Comparison of ENCODE assay signal across 8 cellular contexts in genomic region chr19:14476663-14477401, GRCh38. TPM values are rescaled to one million over a fixed set of nuclear protein-coding genes. Genes with fewer than 3 reads are reported as not detected.
DNase-seq lines count a peak whose midpoint lies in the region; ATAC-seq, FAIRE-seq and TF ChIP-seq lines count a peak whose summit lies in the region.

No MANE protein-coding gene starts in this region.

- CTCF ChIA-PET in A549 (lab: Yijun Ruan, JAX) = interaction anchor here (1.2 to 1.6 kb wide), 2 partner anchors 10 to 62 kb away, joined by 4 read pairs; no protein-coding TSS in a partner anchor

- no peak overlapping the region for H3K4me3 ChIP-seq in A549

- 55% methylated on average over 21 of the region's 26 CpGs for WGBS in A549 (ENCODE audit: missing lambda C conversion rate)

- TF ChIP-seq POLR2A in A549 (IDR thresholded peaks at IDR 0.05; ENCODE audit: low read length) = no peak

- peak overlapping the region; percentile 40 to 84; a peak in 4 of 6 replicates for H3K27ac ChIP-seq in A549

- in situ Hi-C loops in GM13977 (cut with MboI; ENCODE audit: low pct_unique_long_range_greater_than_20kb, low sequenced_read_pairs, unreplicated experiment) = no loop called here

- no peak for TF ChIP-seq EP300 in A549 (IDR thresholded peaks at IDR 0.05)

- no peaks in the 10 kb centered on the region for H3K9me3 ChIP-seq in A549

- H3K4me1 ChIP-seq in A549 = peaks cover 34% of the 10 kb centered on the region

- no peak overlapping the region for H3K4me3 Mint-ChIP-seq in stimulated activated naive CD8-positive, alpha-beta T cell treated with anti-CD3 and anti-CD28 coated beads, Interleukin-15, Interleukin-2, amounts not matched to agents 100 ng/mL and 50 ng/mL, for 24 hours

- H3K9me3 Mint-ChIP-seq in stimulated activated naive CD8-positive, alpha-beta T cell treated with anti-CD3 and anti-CD28 coated beads, Interleukin-15, Interleukin-2, amounts not matched to agents 100 ng/mL and 50 ng/mL, for 24 hours = no peaks in the 10 kb centered on the region

- H3K4me2 ChIP-seq in A549 = peak overlapping the region; percentile 61

- POLR2A ChIA-PET in A549 (lab: Yijun Ruan, JAX) = interaction anchor here (0.8 kb wide), 1 partner anchor 66 kb away, joined by 3 read pairs; no protein-coding TSS in a partner anchor

- peaks cover 14% of the 10 kb centered on the region for H3K27me3 Mint-ChIP-seq in stimulated activated naive CD8-positive, alpha-beta T cell treated with anti-CD3 and anti-CD28 coated beads, Interleukin-15, Interleukin-2, amounts not matched to agents 100 ng/mL and 50 ng/mL, for 24 hours

- no peak for FAIRE-seq in A549 (lab: Jason Lieb, UNC)

- DNase-seq in A549 (ENCODE audit: low read depth in 1 of 2, low spot score in 1 of 2) = peak; percentile 65 to 73
- peak; percentile 13 for DNase-seq in GM13977 (ENCODE audit: low spot score)
- peak; percentile 40 for DNase-seq in SK-N-DZ (ENCODE audit: low spot score)
- DNase-seq in fibroblast of peridontal ligament (ENCODE audit: extremely low read depth) = peak; percentile 57
- DNase-seq in NCI-H128 (lab: John Stamatoyannopoulos, UW; ENCODE audit: unreplicated experiment) = no peak

- peaks cover 33% of the 10 kb centered on the region for H3K4me1 Mint-ChIP-seq in stimulated activated naive CD8-positive, alpha-beta T cell treated with anti-CD3 and anti-CD28 coated beads, Interleukin-15, Interleukin-2, amounts not matched to agents 100 ng/mL and 50 ng/mL, for 24 hours (ENCODE audit: low read depth)

- H3K27ac Mint-ChIP-seq in stimulated activated naive CD8-positive, alpha-beta T cell treated with anti-CD3 and anti-CD28 coated beads, Interleukin-15, Interleukin-2, amounts not matched to agents 100 ng/mL and 50 ng/mL, for 24 hours = peak overlapping the region; percentile 43

- ATAC-seq in A549 = peak; percentile 47 to 58; a peak in 5 of 6 replicates
- no peak for ATAC-seq in GM19351 (IDR thresholded peaks at IDR 0.05; ENCODE audit: unreplicated experiment)
- no peak for ATAC-seq in HG02870 (IDR thresholded peaks at IDR 0.05; ENCODE audit: unreplicated experiment)

- no peaks in the 10 kb centered on the region for H3K36me3 Mint-ChIP-seq in stimulated activated naive CD8-positive, alpha-beta T cell treated with anti-CD3 and anti-CD28 coated beads, Interleukin-15, Interleukin-2, amounts not matched to agents 100 ng/mL and 50 ng/mL, for 24 hours (ENCODE audit: low read depth)

- TF ChIP-seq CTCF in A549 (IDR thresholded peaks at IDR 0.05) = no peak
- TF ChIP-seq CTCF in GM13977 (IDR thresholded peaks at IDR 0.05; ENCODE audit: extremely low read depth, insufficient read depth, missing control alignments) = no peak

- no peak for TF ChIP-seq RAD21 in A549 (conservative IDR thresholded peaks at IDR 0.05 in 1 of 2, IDR thresholded peaks at IDR 0.05 in 1 of 2)

TF ChIP-seq in A549, 52 proteins besides CTCF, POLR2A, EP300 and RAD21:
- TF ChIP-seq CEBPB (IDR thresholded peaks at IDR 0.05) = peak in 1 of 2 experiments; percentile 40; a peak in 1 of 4 replicates
- no peak for TF ChIP-seq EHMT2 (IDR thresholded peaks at IDR 0.05; ENCODE audit: low read depth)
- TF ChIP-seq KDM5A (IDR thresholded peaks at IDR 0.05) = no peak
- no peak for TF ChIP-seq SMC3 (IDR thresholded peaks at IDR 0.05)
- no peak for TF ChIP-seq CHD4 (IDR thresholded peaks at IDR 0.05; ENCODE audit: borderline replicate concordance)

RNA-seq across cellular contexts. Expression of gene PTGER1, which starts 1.7 kb away (rescaled TPM):
- polyA plus RNA-seq in A549 (2011; rRNA removed) = 0.06 TPM in 1 of 2 replicates, not detected in the other
- 0.12 and 0.27 TPM in 2 replicates for polyA plus RNA-seq in A549 (2012; cell fraction: cytosol; rRNA removed)
- 0.21 and 0.70 TPM in 2 replicates for polyA plus RNA-seq in A549 (2012; cell fraction: nucleus; rRNA removed)
- 0.12 to 0.18 TPM (median 0.17 TPM) in 3 replicates for polyA plus RNA-seq in A549 (2017; fragmentation: RNase III; extraction: RNeasy Plus Mini Kit Qiagen cat#74134 plus additional on column Dnase treatment)
- polyA minus RNA-seq in A549 (2011; rRNA and poly(A)+ RNA removed) = not detected in 2 replicates
- polyA plus RNA-seq in SK-N-DZ (2014; cell fraction: cytosol; rRNA removed) = 2.9 and 4.9 TPM in 2 replicates
- polyA plus RNA-seq in SK-N-DZ (2014; cell fraction: nucleus; rRNA removed) = 0.58 and 2.3 TPM in 2 replicates

RNA-seq across cellular contexts. Expression of gene GIPC1, which starts 19.1 kb away (rescaled TPM):
- polyA plus RNA-seq in A549 (2011; rRNA removed) = 41.4 and 52.9 TPM in 2 replicates
- 99.5 and 148 TPM in 2 replicates for polyA plus RNA-seq in A549 (2012; cell fraction: cytosol; rRNA removed)
- polyA plus RNA-seq in A549 (2012; cell fraction: nucleus; rRNA removed) = 116 and 149 TPM in 2 replicates
- 81.4 to 88.6 TPM (median 86.4 TPM) in 3 replicates for polyA plus RNA-seq in A549 (2017; fragmentation: RNase III; extraction: RNeasy Plus Mini Kit Qiagen cat#74134 plus additional on column Dnase treatment)
- polyA minus RNA-seq in A549 (2011; rRNA and poly(A)+ RNA removed) = 27.3 and 33.1 TPM in 2 replicates
- 79.6 and 103 TPM in 2 replicates for polyA plus RNA-seq in SK-N-DZ (2014; cell fraction: cytosol; rRNA removed)
- polyA plus RNA-seq in SK-N-DZ (2014; cell fraction: nucleus; rRNA removed) = 63.3 and 63.9 TPM in 2 replicates

RNA-seq across cellular contexts. Expression of gene DNAJB1, which starts 41.4 kb away (rescaled TPM):
- 124 and 126 TPM in 2 replicates for polyA plus RNA-seq in A549 (2011; rRNA removed)
- 119 and 126 TPM in 2 replicates for polyA plus RNA-seq in A549 (2012; cell fraction: cytosol; rRNA removed)
- polyA plus RNA-seq in A549 (2012; cell fraction: nucleus; rRNA removed) = 90.3 and 104 TPM in 2 replicates
- polyA plus RNA-seq in A549 (2017; fragmentation: RNase III; extraction: RNeasy Plus Mini Kit Qiagen cat#74134 plus additional on column Dnase treatment) = 110 to 128 TPM (median 116 TPM) in 3 replicates
- 85.5 and 90.5 TPM in 2 replicates for polyA minus RNA-seq in A549 (2011; rRNA and poly(A)+ RNA removed)
- polyA plus RNA-seq in SK-N-DZ (2014; cell fraction: cytosol; rRNA removed) = 65.5 and 66.5 TPM in 2 replicates
- polyA plus RNA-seq in SK-N-DZ (2014; cell fraction: nucleus; rRNA removed) = 34.4 and 37.4 TPM in 2 replicates

RNA-seq across cellular contexts. Expression of gene PKN1, which starts 43.7 kb away (rescaled TPM):
- polyA plus RNA-seq in A549 (2011; rRNA removed) (26.5 and 33.4 TPM in 2 replicates), A549 (2017; fragmentation: RNase III; extraction: RNeasy Plus Mini Kit Qiagen cat#74134 plus additional on column Dnase treatment) (37.3 to 45.8 TPM (median 41.7 TPM) in 3 replicates)
- 52.0 and 53.8 TPM in 2 replicates for polyA plus RNA-seq in A549 (2012; cell fraction: cytosol; rRNA removed)
- 57.1 and 61.2 TPM in 2 replicates for polyA plus RNA-seq in A549 (2012; cell fraction: nucleus; rRNA removed)
- 82.9 and 96.8 TPM in 2 replicates for polyA minus RNA-seq in A549 (2011; rRNA and poly(A)+ RNA removed)
- 54.2 and 66.3 TPM in 2 replicates for polyA plus RNA-seq in SK-N-DZ (2014; cell fraction: cytosol; rRNA removed)
- 72.5 and 88.8 TPM in 2 replicates for polyA plus RNA-seq in SK-N-DZ (2014; cell fraction: nucleus; rRNA removed)

RNA-seq across cellular contexts. Expression of gene TECR, which starts 52.6 kb away (rescaled TPM):
- polyA plus RNA-seq in A549 (2011; rRNA removed) = 74.4 and 87.7 TPM in 2 replicates
- 109 and 151 TPM in 2 replicates for polyA plus RNA-seq in A549 (2012; cell fraction: cytosol; rRNA removed)
- 315 and 372 TPM in 2 replicates for polyA plus RNA-seq in A549 (2012; cell fraction: nucleus; rRNA removed)
- polyA plus RNA-seq in A549 (2017; fragmentation: RNase III; extraction: RNeasy Plus Mini Kit Qiagen cat#74134 plus additional on column Dnase treatment) = 118 to 149 TPM (median 139 TPM) in 3 replicates
- 239 and 266 TPM in 2 replicates for polyA minus RNA-seq in A549 (2011; rRNA and poly(A)+ RNA removed)
- 72.0 and 77.8 TPM in 2 replicates for polyA plus RNA-seq in SK-N-DZ (2014; cell fraction: cytosol; rRNA removed)
- 85.0 and 86.2 TPM in 2 replicates for polyA plus RNA-seq in SK-N-DZ (2014; cell fraction: nucleus; rRNA removed)

Comparison
In these comparisons a context has a peak if more than half of its experiments do, and no peak if none do; other contexts are left out.
1. ATAC-seq: peak in A549 (2 of 2); none in GM19351 (single experiment) and HG02870 (single experiment).